Comparison of ENCODE assay signal across 8 cellular contexts in the genomic region with DNA sequence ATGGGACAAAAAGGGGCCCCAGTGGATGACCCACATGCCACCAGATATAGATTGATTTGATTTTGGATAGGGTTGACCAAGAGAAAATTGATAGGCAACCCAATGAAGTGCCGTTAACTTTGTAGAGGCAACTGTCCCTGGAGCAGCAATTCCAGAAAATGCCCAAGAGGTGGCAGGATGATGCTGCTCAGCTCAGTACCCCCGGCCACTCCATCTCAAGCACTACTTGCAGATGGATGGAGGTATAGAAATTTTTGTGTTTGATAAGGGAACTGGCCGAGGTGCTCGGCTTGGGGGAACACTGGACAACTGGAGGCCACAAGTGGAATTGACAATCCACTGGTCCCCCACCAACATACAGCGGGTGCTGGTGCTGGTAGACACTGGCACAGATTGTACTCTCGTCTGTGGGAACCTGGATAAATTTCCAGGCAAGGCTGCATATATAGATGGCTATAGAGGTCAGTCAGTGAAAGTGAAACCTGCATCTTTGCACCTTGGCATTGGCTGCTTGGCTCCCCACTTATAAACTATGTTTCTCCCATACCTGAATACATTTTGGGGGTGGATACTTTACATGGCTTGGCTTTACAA.
DNase-seq lines count a peak whose midpoint lies in the region; ATAC-seq and TF ChIP-seq lines count a peak whose summit lies in the region.

No MANE protein-coding gene starts in this region.

- peaks cover 12% of the 10 kb centered on the region for H3K4me1 Mint-ChIP-seq in activated CD4-positive, alpha-beta T cell treated with anti-CD3 and anti-CD28 coated beads, Interleukin-2, amount 10 ng/mL, durations not matched to agents 7 days and 5 days

- no peaks in the 10 kb centered on the region for H3K27me3 Mint-ChIP-seq in activated CD4-positive, alpha-beta T cell treated with anti-CD3 and anti-CD28 coated beads, Interleukin-2, amount 10 ng/mL, durations not matched to agents 7 days and 5 days

- no peak overlapping the region for H3K27ac Mint-ChIP-seq in activated CD4-positive, alpha-beta T cell treated with anti-CD3 and anti-CD28 coated beads, Interleukin-2, amount 10 ng/mL, durations not matched to agents 7 days and 5 days

- no peaks in the 10 kb centered on the region for H4K20me1 ChIP-seq in OCI-LY3 (ENCODE audit: insufficient read depth, low read length)

- in situ Hi-C loops in T47D (cut with HindIII; ENCODE audit: low pct_unique_long_range_greater_than_20kb, low sequenced_read_pairs) = no loop called here

- H3K4me1 ChIP-seq in OCI-LY3 (ENCODE audit: low read length) = peaks cover 15% of the 10 kb centered on the region

- peaks cover 12% of the 10 kb centered on the region; the same call in 1 of the 2 replicates for H3K9me3 ChIP-seq in OCI-LY3 (ENCODE audit: insufficient read depth, low read length)

- no peak overlapping the region for H2AFZ ChIP-seq in OCI-LY3 (ENCODE audit: low read depth, low read length)

- peak overlapping the region; percentile 15; the same call in 1 of the 2 replicates for H3K4me2 ChIP-seq in OCI-LY3 (ENCODE audit: low read length)

- POLR2A ChIA-PET in activated CD4-positive, alpha-beta T cell treated with anti-CD3 and anti-CD28 coated beads, Interleukin-2, amount 10 ng/mL, durations not matched to agents 7 days and 5 days (lab: Charles Lee) = no interaction called here

- CTCF ChIA-PET in activated CD4-positive, alpha-beta T cell treated with anti-CD3 and anti-CD28 coated beads, Interleukin-2, amount 10 ng/mL, durations not matched to agents 7 days and 5 days (lab: Charles Lee) = interaction anchor here (0.6 kb wide), 1 partner anchor 80 kb away, joined by 3 read pairs; no protein-coding TSS in a partner anchor

- no peak overlapping the region for H3K27ac ChIP-seq in OCI-LY3 (ENCODE audit: low read length)

- H3K4me3 Mint-ChIP-seq in activated CD4-positive, alpha-beta T cell treated with anti-CD3 and anti-CD28 coated beads, Interleukin-2, amount 10 ng/mL, durations not matched to agents 7 days and 5 days = no peak overlapping the region

- H3K36me3 ChIP-seq in OCI-LY3 (replicated peaks; ENCODE audit: low read depth, low read length) = peaks cover 10% of the 10 kb centered on the region

- H3K79me2 ChIP-seq in OCI-LY3 (ENCODE audit: low read length) = no peaks in the 10 kb centered on the region

- peak; percentile 40 for DNase-seq in activated CD4-positive, alpha-beta T cell treated with anti-CD3 and anti-CD28 coated beads, Interleukin-2, amount 10 ng/mL, durations not matched to agents 7 days and 5 days
- DNase-seq in activated CD4-positive, alpha-beta T cell treated with anti-CD3 and anti-CD28 coated beads for 4 hours = no peak
- DNase-seq in T47D (ENCODE audit: low read depth in 1 of 2, low spot score in 1 of 2) (peak; percentile 73 to 77), islet precursor cell (peak; percentile 71)
- peak; percentile 56 for DNase-seq in stimulated activated CD8-positive, alpha-beta memory T cell treated with anti-CD3 and anti-CD28 coated beads, Interleukin-4, amount 100 ng/mL, for 48 hours

- TF ChIP-seq CTCF in OCI-LY3 (IDR thresholded peaks at IDR 0.05; ENCODE audit: low read depth, low read length) = peak; percentile 91

- no peaks in the 10 kb centered on the region for H3K27me3 ChIP-seq in OCI-LY3 (ENCODE audit: low read depth, low read length)

- H3K4me3 ChIP-seq in OCI-LY3 (ENCODE audit: low read length) = no peak overlapping the region

- ATAC-seq in HG03432 (IDR thresholded peaks at IDR 0.05; ENCODE audit: unreplicated experiment) = peak; percentile 75
- no peak for ATAC-seq in GM19035 (IDR thresholded peaks at IDR 0.05; ENCODE audit: unreplicated experiment)

- no peak overlapping the region for H3K9ac ChIP-seq in OCI-LY3 (ENCODE audit: low read length)

- peaks cover 9% of the 10 kb centered on the region for H3K36me3 Mint-ChIP-seq in activated CD4-positive, alpha-beta T cell treated with anti-CD3 and anti-CD28 coated beads, Interleukin-2, amount 10 ng/mL, durations not matched to agents 7 days and 5 days (ENCODE audit: low read depth)

- peaks cover 20% of the 10 kb centered on the region for H3K9me3 Mint-ChIP-seq in activated CD4-positive, alpha-beta T cell treated with anti-CD3 and anti-CD28 coated beads, Interleukin-2, amount 10 ng/mL, durations not matched to agents 7 days and 5 days

Comparison
In these comparisons a context has a peak if more than half of its experiments do, and no peak if none do; other contexts are left out.
1. DNase-seq: peak in activated CD4-positive, alpha-beta T cell treated with anti-CD3 and anti-CD28 coated beads, Interleukin-2, amount 10 ng/mL, durations not matched to agents 7 days and 5 days (single experiment), T47D (2 of 2), islet precursor cell (single experiment) and stimulated activated CD8-positive, alpha-beta memory T cell treated with anti-CD3 and anti-CD28 coated beads, Interleukin-4, amount 100 ng/mL, for 48 hours (single experiment); none in activated CD4-positive, alpha-beta T cell treated with anti-CD3 and anti-CD28 coated beads for 4 hours (0 of 2).